8 cellular contexts compared by ENCODE assay signal in the genomic region with DNA sequence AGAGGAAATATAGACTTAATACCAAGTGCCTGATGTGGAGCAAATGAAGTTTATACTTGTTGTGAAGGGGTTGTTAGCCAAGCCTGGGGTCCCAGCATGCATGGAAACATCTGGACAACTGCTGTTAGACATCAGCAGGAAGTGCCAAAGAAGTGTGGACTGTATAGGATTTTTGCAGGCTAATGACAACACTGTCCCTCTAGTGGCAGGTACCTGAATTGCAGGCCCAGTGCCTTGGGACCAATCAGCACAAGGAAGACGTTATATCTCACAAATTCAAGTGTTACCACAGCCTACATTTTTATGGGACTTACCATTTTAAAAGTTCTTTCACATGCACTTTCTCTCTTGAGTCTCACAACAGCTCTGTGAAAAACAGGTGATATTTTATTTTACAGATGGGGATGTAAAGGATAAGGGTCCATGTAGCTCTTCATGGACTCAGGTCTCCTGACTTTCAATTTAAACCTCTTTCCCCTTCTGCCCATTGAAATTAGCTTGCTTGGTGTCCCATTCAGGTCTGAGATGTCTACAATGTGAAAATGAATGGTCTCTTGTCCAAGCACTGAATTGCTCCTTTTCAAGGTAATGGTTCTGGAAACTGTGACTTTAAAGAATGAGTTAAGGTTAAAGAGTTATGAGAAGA.
DNase-seq lines count a peak whose midpoint lies in the region; ATAC-seq and TF ChIP-seq lines count a peak whose summit lies in the region.

No MANE protein-coding gene starts in this region.

- no peak for TF ChIP-seq POLR2A in body of pancreas (IDR thresholded peaks at IDR 0.05)

- intact Hi-C loops in body of pancreas (cut with DNase I) = no loop called here

- no peaks in the 10 kb centered on the region for H3K9me3 ChIP-seq in body of pancreas

- DNase-seq in GM12865 (ENCODE audit: low read depth) = peak; percentile 78
- peak; percentile 13 for DNase-seq in HuH-7.5 (ENCODE audit: low spot score)
- DNase-seq in T1000 (lab: John Stamatoyannopoulos, UW) = peak; percentile 5
- DNase-seq in body of pancreas = peak; percentile 62 to 77 (median 64)
- DNase-seq in left kidney (ENCODE audit: low read depth, low spot score) = peak; percentile 63
- DNase-seq in stimulated activated CD8-positive, alpha-beta memory T cell treated with anti-CD3 and anti-CD28 coated beads, Interleukin-2, amount 100 ng/mL, for 48 hours (ENCODE audit: low read depth in 2 of 2) = peak; percentile 40 to 60

- TF ChIP-seq CTCF in GM12865 (IDR thresholded peaks at IDR 0.05; ENCODE audit: insufficient read depth, low read depth, low read length, missing control alignments) = peak; percentile 99
- peak; percentile 79 to 99 (median 88) for TF ChIP-seq CTCF in body of pancreas (IDR thresholded peaks at IDR 0.05)

- peaks cover 6% of the 10 kb centered on the region for H3K4me1 ChIP-seq in body of pancreas

- no peaks in the 10 kb centered on the region for H3K36me3 ChIP-seq in body of pancreas (replicated peaks in 1 of 2; ENCODE audit: insufficient read depth in 1 of 2, low read depth in 2 of 2)

- H3K27me3 ChIP-seq in body of pancreas = no peaks in the 10 kb centered on the region

- ATAC-seq in body of pancreas = no peak
- ATAC-seq in GM19463 (IDR thresholded peaks at IDR 0.05; ENCODE audit: unreplicated experiment) = no peak
- ATAC-seq in HG03442 (IDR thresholded peaks at IDR 0.05; ENCODE audit: unreplicated experiment) = no peak

- no peak overlapping the region for H3K4me3 ChIP-seq in GM12865 (ENCODE audit: low read depth, low read length)
- no peak overlapping the region for H3K4me3 ChIP-seq in body of pancreas

- H3K27ac ChIP-seq in body of pancreas = no peak overlapping the region

- WGBS in body of pancreas, 2 donors = 23 to 27% methylated on average over 1 of the region's 1 CpG

Comparison
In these comparisons a context has a peak if more than half of its experiments do, and no peak if none do; other contexts are left out.
1. DNase-seq: peak in every context shown above with its lines; median percentile 78 in GM12865; 64 in body of pancreas; 63 in left kidney; 50 in stimulated activated CD8-positive, alpha-beta memory T cell treated with anti-CD3 and anti-CD28 coated beads, Interleukin-2, amount 100 ng/mL, for 48 hours; 13 in HuH-7.5; 5 in T1000.